In genomic region chr1:234978397-234979291, GRCh38 we compare ENCODE assay signal across 8 cellular contexts.
DNase-seq lines count a peak whose midpoint lies in the region; ATAC-seq and TF ChIP-seq lines count a peak whose summit lies in the region.

No MANE protein-coding gene starts in this region.

- H3K4me1 ChIP-seq in OCI-LY1 (ENCODE audit: insufficient read depth, low read length, severe bottlenecking) (peaks cover 66% of the 10 kb centered on the region), sigmoid colon (peaks cover 0 to 67% (median 64%) of the 10 kb centered on the region in 4 donors)

- DNase-seq in BJ (ENCODE audit: low read depth) (no peak), cardiac septum (ENCODE audit: low spot score) (peak; percentile 76), sigmoid colon (peak; percentile 85), DMS153 treated with DMSO at 0.1 percent for 48 hours (lab: John Stamatoyannopoulos, UW; ENCODE audit: unreplicated experiment) (no peak)

- peak overlapping the region; percentile 61 for H3K4me3 Mint-ChIP-seq in activated naive CD4-positive, alpha-beta T cell treated with anti-CD3 and anti-CD28 coated beads, Interleukin-2, amount 50 U/mL, for 24 hours

- WGBS in sigmoid colon, 2 donors = 8 to 27% methylated on average over 14 of the region's 14 CpGs

- peak overlapping the region; percentile 89 for H3K27ac Mint-ChIP-seq in activated naive CD4-positive, alpha-beta T cell treated with anti-CD3 and anti-CD28 coated beads, Interleukin-2, amount 50 U/mL, for 24 hours

- H3K27me3 ChIP-seq in BJ (ENCODE audit: control insufficient read depth, insufficient read depth, low read length) (no peaks in the 10 kb centered on the region), OCI-LY1 (ENCODE audit: insufficient read depth, low read length) (no peaks in the 10 kb centered on the region), sigmoid colon (no peaks in the 10 kb centered on the region)

- peak overlapping the region; percentile 62 for H3K4me2 ChIP-seq in OCI-LY1 (ENCODE audit: low read length)

- peak overlapping the region; percentile 62 for H3K9ac ChIP-seq in OCI-LY1 (ENCODE audit: low read length)

- CTCF ChIA-PET in BJ (lab: Yijun Ruan, JAX) = interaction anchor here (0.9 to 1.5 kb wide), 5 partner anchors 10 to 479 kb away, joined by 3 to 4 read pairs (median 4); no protein-coding TSS in a partner anchor

- no peaks in the 10 kb centered on the region for H3K27me3 Mint-ChIP-seq in activated naive CD4-positive, alpha-beta T cell treated with anti-CD3 and anti-CD28 coated beads, Interleukin-2, amount 50 U/mL, for 24 hours

- H2AFZ ChIP-seq in OCI-LY1 (ENCODE audit: low read length) = no peak overlapping the region

- peaks cover 69% of the 10 kb centered on the region for H3K4me1 Mint-ChIP-seq in activated naive CD4-positive, alpha-beta T cell treated with anti-CD3 and anti-CD28 coated beads, Interleukin-2, amount 50 U/mL, for 24 hours

- no peaks in the 10 kb centered on the region for H3K36me3 ChIP-seq in BJ (ENCODE audit: control insufficient read depth, insufficient read depth, low read length)
- no peaks in the 10 kb centered on the region for H3K36me3 ChIP-seq in OCI-LY1 (ENCODE audit: insufficient read depth, low read length)
- H3K36me3 ChIP-seq in sigmoid colon = no peaks in the 10 kb centered on the region

- H3K9me3 Mint-ChIP-seq in activated naive CD4-positive, alpha-beta T cell treated with anti-CD3 and anti-CD28 coated beads, Interleukin-2, amount 50 U/mL, for 24 hours = no peaks in the 10 kb centered on the region

- no peaks in the 10 kb centered on the region for H3K79me2 ChIP-seq in OCI-LY1 (ENCODE audit: insufficient read depth, low read length)

- TF ChIP-seq CTCF in BJ (IDR thresholded peaks at IDR 0.05; ENCODE audit: insufficient read depth, low read depth, low read length) (peak; percentile 14; the same call in 1 of the 2 replicates), OCI-LY1 (IDR thresholded peaks at IDR 0.05; ENCODE audit: low read length) (no peak), sigmoid colon (IDR thresholded peaks at IDR 0.05) (no peak)

- H3K9me3 ChIP-seq in OCI-LY1 (ENCODE audit: low read length) (no peaks in the 10 kb centered on the region), sigmoid colon (no peaks in the 10 kb centered on the region)

- no peaks in the 10 kb centered on the region for H3K36me3 Mint-ChIP-seq in activated naive CD4-positive, alpha-beta T cell treated with anti-CD3 and anti-CD28 coated beads, Interleukin-2, amount 50 U/mL, for 24 hours

- POLR2A ChIA-PET in BJ (lab: Charles Lee) = no interaction called here

- TF ChIP-seq EP300 in sigmoid colon (IDR thresholded peaks at IDR 0.05) = peak in 3 of 4 donors; percentile 71 to 88 (median 79)

- H3K9me2 ChIP-seq in OCI-LY1 (ENCODE audit: low read depth, low read length) = no peaks in the 10 kb centered on the region

- H3F3A ChIP-seq in OCI-LY1 (ENCODE audit: insufficient read depth, low read length) = peaks cover 5% of the 10 kb centered on the region; the same call in 1 of the 2 replicates

- H3K4me3 ChIP-seq in BJ (ENCODE audit: low read depth, low read length) (no peak overlapping the region), OCI-LY1 (ENCODE audit: low read depth, low read length, poor library complexity, severe bottlenecking) (peak overlapping the region; percentile 40), sigmoid colon (no peak overlapping the region)

- TF ChIP-seq POLR2A in sigmoid colon (IDR thresholded peaks at IDR 0.05) = no peak

- ATAC-seq in GM18870 (IDR thresholded peaks at IDR 0.05; ENCODE audit: unreplicated experiment) (peak; percentile 46), HG03066 (IDR thresholded peaks at IDR 0.05; ENCODE audit: low read depth, unreplicated experiment) (peak; percentile 74)

- H3K27ac ChIP-seq in OCI-LY1 (ENCODE audit: low read depth, low read length, poor library complexity, severe bottlenecking) (peak overlapping the region; percentile 94), sigmoid colon (peak overlapping the region; percentile 82 to 96 (median 86))

- no peaks in the 10 kb centered on the region for H4K20me1 ChIP-seq in OCI-LY1 (ENCODE audit: insufficient read depth, low read length)

- intact Hi-C loops in cardiac septum (cut with DNase I) (loop anchor here (5.0 kb wide), 1 partner anchor 61 kb away; no protein-coding TSS in a partner anchor), sigmoid colon (cut with DNase I) (no loop called here)

Comparison
In these comparisons a context has a peak if more than half of its experiments do, and no peak if none do; other contexts are left out.
1. DNase-seq: peak in cardiac septum (single experiment) and sigmoid colon (single experiment); none in BJ (single experiment) and DMS153 treated with DMSO at 0.1 percent for 48 hours (single experiment).